Comparison of ENCODE assay signal across 1 cellular context in genomic region chr1:160107512-160107911, GRCh38.
TF ChIP-seq lines count a peak whose summit lies in the region.

No MANE protein-coding gene starts in this region.

TF ChIP-seq in HepG2, 621 proteins besides CTCF, POLR2A, EP300 and RAD21:
- TF ChIP-seq ZNF629 (CRISPR knock-in tag; conservative IDR thresholded peaks at IDR 0.05) (peak; percentile 62), HMGA1 (CRISPR knock-in tag; conservative IDR thresholded peaks at IDR 0.05) (no peak)
